8 cellular contexts compared by ENCODE assay signal in the genomic region with DNA sequence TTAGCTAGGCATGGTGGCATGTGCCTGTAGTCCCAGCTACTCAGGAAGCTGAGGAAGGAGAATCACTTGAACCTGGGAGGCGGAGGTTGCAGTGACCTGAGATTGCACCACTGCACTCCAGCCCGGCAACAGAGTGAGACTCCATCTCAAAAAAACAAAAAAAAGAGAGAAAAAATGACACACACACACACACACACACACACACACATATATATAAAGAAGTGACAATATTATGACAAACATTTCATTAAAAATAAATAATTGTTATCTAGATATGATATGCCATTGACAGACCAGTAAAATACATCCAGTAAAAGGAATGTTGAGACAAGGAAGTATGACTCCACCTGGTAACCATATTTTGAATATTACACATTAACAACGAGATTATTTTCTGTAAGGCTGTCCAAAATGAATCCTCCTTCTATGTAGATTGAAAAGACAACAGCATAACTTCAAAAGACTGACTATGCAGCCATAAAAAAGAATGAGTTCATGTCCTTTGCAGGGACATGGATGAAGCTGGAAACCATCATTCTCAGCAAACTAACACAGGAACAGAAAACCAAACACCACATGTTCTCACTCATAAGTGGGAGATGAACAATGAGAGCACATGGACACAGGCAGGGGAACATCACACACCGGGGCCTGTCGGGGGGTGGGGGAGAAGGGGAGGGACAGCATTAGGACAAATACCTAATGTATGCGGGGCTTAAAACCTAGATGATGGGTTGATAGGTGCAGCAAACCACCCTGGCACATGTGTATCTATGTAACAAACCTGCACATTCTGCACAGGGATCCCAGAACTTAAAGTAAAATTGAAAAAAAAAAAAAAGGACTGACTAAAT. TPM values are rescaled to one million over a fixed set of nuclear protein-coding genes. Genes with fewer than 3 reads are reported as not detected.
DNase-seq lines count a peak whose midpoint lies in the region; ATAC-seq, FAIRE-seq and TF ChIP-seq lines count a peak whose summit lies in the region.
"Not testable (repeated sequence)": the region's sequence is repeated elsewhere in the genome, so short reads cannot be mapped to it uniquely, and the experiment has no call there.

No MANE protein-coding gene starts in this region.

- not testable (repeated sequence) for H3K36me3 Mint-ChIP-seq in activated CD4-positive, alpha-beta T cell treated with anti-CD3 and anti-CD28 coated beads, Interleukin-2, amount 10 ng/mL, durations not matched to agents 24 days and 14 days (ENCODE audit: low read depth); activated naive CD8-positive, alpha-beta T cell treated with anti-CD3 and anti-CD28 coated beads, Interleukin-2, amount 10 ng/mL, durations not matched to agents 7 days and 5 days

- not testable (repeated sequence) for BruUV-seq in OCI-LY7 (replicated peaks; lab: Mats Ljungman, UMichigan)

- H3K9me3 ChIP-seq in DOHH2 (ENCODE audit: control insufficient read depth, insufficient read depth, low read length); OCI-LY7 (ENCODE audit: low read length); neural cell (ENCODE audit: low read length): not testable (repeated sequence)

- H3K4me3 Mint-ChIP-seq in activated CD4-positive, alpha-beta T cell treated with anti-CD3 and anti-CD28 coated beads, Interleukin-2, amount 10 ng/mL, durations not matched to agents 24 days and 14 days, result peak overlapping the region; percentile 77
- peak overlapping the region; percentile 60 for H3K4me3 Mint-ChIP-seq in activated naive CD8-positive, alpha-beta T cell treated with anti-CD3 and anti-CD28 coated beads, Interleukin-2, amount 10 ng/mL, durations not matched to agents 7 days and 5 days

- H3K79me2 ChIP-seq in DOHH2 (ENCODE audit: control insufficient read depth, low read length) (peaks cover 48% of the 10 kb centered on the region), OCI-LY7 (ENCODE audit: insufficient read depth, low read depth, low read length) (peaks cover 31% of the 10 kb centered on the region)
- not testable (repeated sequence) for H3K79me2 ChIP-seq in neural cell (replicated peaks; ENCODE audit: insufficient read depth, low read length)

- not testable (repeated sequence) for H3K9me2 ChIP-seq in DOHH2 (replicated peaks; ENCODE audit: control insufficient read depth, low read length); OCI-LY7 (ENCODE audit: insufficient read depth, low read length); neural cell (ENCODE audit: insufficient read depth, low read length)

- not testable (repeated sequence) for H3K27ac ChIP-seq in DOHH2 (ENCODE audit: low read depth, low read length); OCI-LY7 (ENCODE audit: low read depth, low read length, poor library complexity, severe bottlenecking); neural cell (ENCODE audit: low read length)

- not testable (repeated sequence) for ATAC-seq in activated naive CD8-positive, alpha-beta T cell treated with anti-CD3 and anti-CD28 coated beads, Interleukin-2, amount 10 ng/mL, durations not matched to agents 7 days and 5 days (ENCODE audit: low read depth)

- H3K9ac ChIP-seq in neural cell (ENCODE audit: low read length), result not testable (repeated sequence)

- CTCF ChIA-PET in OCI-LY7 (lab: Charles Lee; ENCODE audit: unreplicated experiment), result not testable (repeated sequence)

- DNase-seq in NAMALWA (ENCODE audit: low spot score), result peak; percentile 36
- not testable (repeated sequence) for DNase-seq in OCI-LY7 (ENCODE audit: low spot score); activated CD4-positive, alpha-beta T cell treated with anti-CD3 and anti-CD28 coated beads, Interleukin-2, amount 10 ng/mL, durations not matched to agents 24 days and 14 days; activated naive CD8-positive, alpha-beta T cell treated with anti-CD3 and anti-CD28 coated beads, Interleukin-2, amount 10 ng/mL, durations not matched to agents 7 days and 5 days; urothelium cell line (ENCODE audit: low spot score)

- not testable (repeated sequence) for H3F3A ChIP-seq in DOHH2 (ENCODE audit: control insufficient read depth, insufficient read depth); neural cell (ENCODE audit: insufficient read depth, low read length, poor library complexity, severe bottlenecking)

- not testable (repeated sequence) for H4K20me1 ChIP-seq in DOHH2 (ENCODE audit: control insufficient read depth, insufficient read depth, low read depth, low read length); OCI-LY7 (ENCODE audit: insufficient read depth, low read length); neural cell (ENCODE audit: insufficient read depth)

- H3K9me3 Mint-ChIP-seq in activated CD4-positive, alpha-beta T cell treated with anti-CD3 and anti-CD28 coated beads, Interleukin-2, amount 10 ng/mL, durations not matched to agents 24 days and 14 days; activated naive CD8-positive, alpha-beta T cell treated with anti-CD3 and anti-CD28 coated beads, Interleukin-2, amount 10 ng/mL, durations not matched to agents 7 days and 5 days: not testable (repeated sequence)

- not testable (repeated sequence) for H3K36me3 ChIP-seq in DOHH2 (ENCODE audit: control insufficient read depth, low read length); OCI-LY7 (ENCODE audit: insufficient read depth, low read length); neural cell (ENCODE audit: insufficient read depth, low read length)

- POLR2A ChIA-PET in OCI-LY7 (lab: Charles Lee), result interaction anchor here (0.6 to 3.3 kb wide), 10 partner anchors 11 to 633 kb away, joined by 3 to 10 read pairs (median 4); no protein-coding TSS in a partner anchor
- POLR2A ChIA-PET in activated naive CD8-positive, alpha-beta T cell treated with anti-CD3 and anti-CD28 coated beads, Interleukin-2, amount 10 ng/mL, durations not matched to agents 7 days and 5 days (lab: Charles Lee), result not testable (repeated sequence)

- H2AFZ ChIP-seq in OCI-LY7 (ENCODE audit: low read length), result peak overlapping the region; percentile 38; the same call in 1 of the 2 replicates
- not testable (repeated sequence) for H2AFZ ChIP-seq in neural cell (ENCODE audit: low read depth, low read length)

- intact Hi-C loops in OCI-LY7 (cut with micrococcal nuclease; ENCODE audit: unreplicated experiment), result loop anchor here (5.0 kb wide), 1 partner anchor 48 kb away; no protein-coding TSS in a partner anchor
- intact Hi-C loops in activated CD4-positive, alpha-beta T cell treated with anti-CD3 and anti-CD28 coated beads, Interleukin-2, amount 10 ng/mL, durations not matched to agents 24 days and 14 days (cut with micrococcal nuclease), result not testable (repeated sequence)

- not testable (repeated sequence) for TF ChIP-seq CTCF in DOHH2 (IDR thresholded peaks at IDR 0.05; ENCODE audit: low read depth, low read length, poor library complexity, severe bottlenecking); OCI-LY7 (conservative IDR thresholded peaks at IDR 0.05; ENCODE audit: low read length); neural cell (IDR thresholded peaks at IDR 0.05; ENCODE audit: poor library complexity, severe bottlenecking)

- FAIRE-seq in endometrium (lab: Jason Lieb, UNC), result peak; percentile 73
- peak; percentile 94 for FAIRE-seq in urothelium cell line (lab: Jason Lieb, UNC)

- peaks cover 13% of the 10 kb centered on the region for H3K4me1 Mint-ChIP-seq in activated CD4-positive, alpha-beta T cell treated with anti-CD3 and anti-CD28 coated beads, Interleukin-2, amount 10 ng/mL, durations not matched to agents 24 days and 14 days
- H3K4me1 Mint-ChIP-seq in activated naive CD8-positive, alpha-beta T cell treated with anti-CD3 and anti-CD28 coated beads, Interleukin-2, amount 10 ng/mL, durations not matched to agents 7 days and 5 days, result peaks cover 16% of the 10 kb centered on the region

- H3K27me3 Mint-ChIP-seq in activated CD4-positive, alpha-beta T cell treated with anti-CD3 and anti-CD28 coated beads, Interleukin-2, amount 10 ng/mL, durations not matched to agents 24 days and 14 days; activated naive CD8-positive, alpha-beta T cell treated with anti-CD3 and anti-CD28 coated beads, Interleukin-2, amount 10 ng/mL, durations not matched to agents 7 days and 5 days: not testable (repeated sequence)

- H3K4me3 ChIP-seq in DOHH2 (ENCODE audit: low read length) (peak overlapping the region; percentile 45), OCI-LY7 (ENCODE audit: low read depth, low read length, poor library complexity, severe bottlenecking) (peak overlapping the region; percentile 60), neural cell (ENCODE audit: low read length) (peak overlapping the region; percentile 24)

- H3K27ac Mint-ChIP-seq in activated CD4-positive, alpha-beta T cell treated with anti-CD3 and anti-CD28 coated beads, Interleukin-2, amount 10 ng/mL, durations not matched to agents 24 days and 14 days, result peak overlapping the region; percentile 47
- H3K27ac Mint-ChIP-seq in activated naive CD8-positive, alpha-beta T cell treated with anti-CD3 and anti-CD28 coated beads, Interleukin-2, amount 10 ng/mL, durations not matched to agents 7 days and 5 days, result not testable (repeated sequence)

- H3K4me1 ChIP-seq in DOHH2 (ENCODE audit: control insufficient read depth, low read length); OCI-LY7 (ENCODE audit: insufficient read depth, low read length, poor library complexity, severe bottlenecking): not testable (repeated sequence)

- not testable (repeated sequence) for TF ChIP-seq RAD21 in neural cell (conservative IDR thresholded peaks at IDR 0.05)

- not testable (repeated sequence) for TF ChIP-seq EP300 in neural cell (conservative IDR thresholded peaks at IDR 0.05; ENCODE audit: poor library complexity, severe bottlenecking)

- H3K4me2 ChIP-seq in DOHH2 (ENCODE audit: low read length) (peak overlapping the region; percentile 65), OCI-LY7 (ENCODE audit: low read length) (peak overlapping the region; percentile 63), neural cell (ENCODE audit: low read length) (peak overlapping the region; percentile 17)

- not testable (repeated sequence) for H3K27me3 ChIP-seq in DOHH2 (ENCODE audit: control insufficient read depth, low read length); neural cell (ENCODE audit: insufficient read depth, low read depth, low read length)

RNA-seq across cellular contexts. Expression of a gene that starts 2.2 kb away (rescaled TPM):
- total RNA-seq in OCI-LY7 (2014; rRNA removed; shearing (Covaris generic)), result 12.8 and 13.0 TPM in 2 replicates
- total RNA-seq in OCI-LY7 (2022), result 18.9 and 19.4 TPM in 2 replicates
- 23.8 and 24.2 TPM in 2 replicates for total RNA-seq in activated CD4-positive, alpha-beta T cell treated with anti-CD3 and anti-CD28 coated beads, Interleukin-2, amount 10 ng/mL, durations not matched to agents 24 days and 14 days
- 1 to 10 TPM; 3.6 to 4.1 TPM for total RNA-seq in activated naive CD8-positive, alpha-beta T cell treated with anti-CD3 and anti-CD28 coated beads, Interleukin-2, amount 10 ng/mL, durations not matched to agents 7 days and 5 days
- 22.3 and 32.2 TPM in 2 replicates for polyA plus RNA-seq in neural cell
- 8.8 and 9.5 TPM in 2 replicates for polyA minus RNA-seq in neural cell

RNA-seq across cellular contexts. Expression of a gene that starts 48.7 kb away (rescaled TPM):
- 18.0 and 20.4 TPM in 2 replicates for total RNA-seq in OCI-LY7 (2014; rRNA removed; shearing (Covaris generic))
- 35.8 and 39.2 TPM in 2 replicates for total RNA-seq in OCI-LY7 (2022)
- total RNA-seq in activated CD4-positive, alpha-beta T cell treated with anti-CD3 and anti-CD28 coated beads, Interleukin-2, amount 10 ng/mL, durations not matched to agents 24 days and 14 days, result 27.1 and 27.8 TPM in 2 replicates
- total RNA-seq in activated naive CD8-positive, alpha-beta T cell treated with anti-CD3 and anti-CD28 coated beads, Interleukin-2, amount 10 ng/mL, durations not matched to agents 7 days and 5 days, result 10 to 100 TPM; 31.6 to 31.7 TPM
- 30.5 and 38.6 TPM in 2 replicates for polyA plus RNA-seq in neural cell
- polyA minus RNA-seq in neural cell, result 42.1 and 44.8 TPM in 2 replicates
